In the genomic region with DNA sequence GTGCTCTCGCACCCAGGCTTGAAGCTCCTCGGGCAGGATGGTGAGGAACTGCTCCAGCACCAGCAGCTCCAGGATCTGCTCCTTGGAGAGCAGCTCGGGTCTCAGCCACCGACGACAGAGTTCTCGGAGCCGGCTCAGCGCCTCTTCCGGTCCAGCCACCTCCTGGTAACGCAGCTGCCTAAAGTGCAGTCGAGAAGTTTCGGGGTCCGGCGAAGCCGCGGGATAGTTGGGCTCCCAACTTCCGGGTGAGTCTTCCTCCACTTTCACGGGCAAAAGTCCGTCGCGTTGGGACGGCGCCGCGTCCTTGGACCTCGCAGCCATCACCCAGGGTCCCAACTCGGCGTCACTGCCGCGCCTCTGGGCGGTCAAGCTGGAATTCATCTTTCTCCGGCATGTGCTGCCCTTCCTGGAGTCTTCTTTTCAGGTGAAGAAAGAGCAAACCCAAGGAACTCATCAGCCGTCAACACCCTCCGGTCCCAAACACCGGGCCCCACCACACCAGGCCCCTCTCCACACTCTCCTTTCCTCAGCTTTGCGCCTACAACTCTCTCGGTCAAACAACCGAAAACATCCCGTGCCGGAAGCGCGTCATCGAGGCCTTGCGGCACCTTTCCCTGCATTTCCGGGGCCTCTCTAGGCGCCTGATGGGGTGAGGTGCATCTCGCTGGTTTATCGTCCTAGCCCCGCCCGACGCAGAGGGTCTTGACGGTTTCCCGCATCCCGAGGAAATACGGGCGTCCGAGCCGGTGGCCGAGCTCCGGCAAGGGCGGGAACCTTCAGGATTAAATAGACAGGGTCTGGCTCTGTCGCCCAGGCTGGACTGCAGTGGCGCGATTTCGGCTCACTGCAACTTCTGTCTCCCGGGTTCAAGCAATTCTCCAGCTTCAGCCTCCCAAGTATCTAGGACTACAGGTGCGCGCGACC, we compare ENCODE assay signal across 8 cellular contexts. TPM values are rescaled to one million over a fixed set of nuclear protein-coding genes. Genes with fewer than 3 reads are reported as not detected.
DNase-seq lines count a peak whose midpoint lies in the region; ATAC-seq and TF ChIP-seq lines count a peak whose summit lies in the region.

ZNF394 (minus strand) TSS at position 569 of the 924 bp plus-strand sequence; CDS start at position 381, 188 bp downstream.

- H3K4me3 Mint-ChIP-seq in T-cell: peak within 1 kb of the TSS; percentile 95 to 100 (median 97)

- DNase-seq in NCI-H1417 treated with DMSO at 0.1 percent for 48 hours (lab: John Stamatoyannopoulos, UW) (peak; percentile 50), T-cell (peak; percentile 80 to 96 (median 89)), cardiac septum (ENCODE audit: low spot score) (peak; percentile 97), tibial artery (peak; percentile 91 to 93)

- H3K9ac ChIP-seq in parathyroid adenoma: peak within 1 kb of the TSS; percentile 44

- TF ChIP-seq CTCF in parathyroid adenoma (IDR thresholded peaks at IDR 0.05) (no peak), tibial artery (IDR thresholded peaks at IDR 0.05) (no peak)

- H3K4me1 ChIP-seq in parathyroid adenoma (peaks cover 11% of the 10 kb centered on the region), tibial artery (peaks cover 0 to 36% (median 26%) of the 10 kb centered on the region in 4 donors)

- H3K9me3 Mint-ChIP-seq in T-cell: no peaks in the 10 kb centered on the region

- intact Hi-C loops in cardiac septum (cut with DNase I) (loop anchor here (1.0 to 2.0 kb wide), 2 partner anchors 28 to 53 kb away; partner anchors contain the start of genes FAM200A and ZNF789), tibial artery (cut with DNase I; ENCODE audit: low total_unique reads) (loop anchor here (5.0 kb wide), 2 partner anchors 33 to 57 kb away; partner anchors contain the start of genes ATP5MF and ZNF655)

- H3K9me3 ChIP-seq in parathyroid adenoma (ENCODE audit: control insufficient read depth, low read length): no peaks in the 10 kb centered on the region
- H3K9me3 ChIP-seq in tibial artery: peaks cover 0 to 2% (median under 1%) of the 10 kb centered on the region in 3 donors

- H3K27ac ChIP-seq in adipose tissue (ENCODE audit: low read depth, low read length) (peak within 1 kb of the TSS; percentile 95), parathyroid adenoma (peak within 1 kb of the TSS; percentile 80), tibial artery (peak within 1 kb of the TSS; percentile 95 to 97)

- H3K4me3 ChIP-seq in GM08714 (ENCODE audit: low read length): peak within 1 kb of the TSS; percentile 94
- H3K4me3 ChIP-seq in parathyroid adenoma (ENCODE audit: low read depth, low read length): peak within 1 kb of the TSS; percentile 99
- peak within 1 kb of the TSS; percentile 90 to 96 for H3K4me3 ChIP-seq in tibial artery

- peak within 1 kb of the TSS; percentile 97 to 99 for H3K27ac Mint-ChIP-seq in T-cell

- peak; percentile 49 for ATAC-seq in HG02642 (IDR thresholded peaks at IDR 0.05; ENCODE audit: poor library complexity, unreplicated experiment)
- ATAC-seq in T-cell (replicated peaks in 1 of 4): peak; percentile 43 to 49 (median 45)

- whole genome bisulfite sequencing in adipose tissue, 3 donors: 0 to 1% (median 1%) methylated on average over 69 of the region's 69 CpGs

- H3K4me1 Mint-ChIP-seq in T-cell: peaks cover 28 to 37% (median 29%) of the 10 kb centered on the region in 3 donors

- H2AFZ ChIP-seq in parathyroid adenoma: peak within 1 kb of the TSS; percentile 69

- H3K79me2 ChIP-seq in parathyroid adenoma: peaks cover 41% of the 10 kb centered on the region

- POLR2A ChIA-PET in T-cell (lab: Charles Lee): interaction anchor here (0.5 to 1.2 kb wide), 8 partner anchors 12 to 602 kb away, joined by 3 to 6 read pairs (median 3); partner anchors contain the start of gene ZNF655 (in 1 of the 2)

- H3K27me3 Mint-ChIP-seq in T-cell: no peaks in the 10 kb centered on the region

- H3K27me3 ChIP-seq in parathyroid adenoma (ENCODE audit: control insufficient read depth, insufficient read depth, low read length): no peaks in the 10 kb centered on the region
- H3K27me3 ChIP-seq in tibial artery: no peaks in the 10 kb centered on the region

- CTCF ChIA-PET in T-cell (lab: Charles Lee): interaction anchor here in 1 of 2 donors (0.8 kb wide), 1 partner anchor 117 kb away, joined by 3 read pairs; the partner anchor contains the start of gene ZSCAN25

- H3K4me2 ChIP-seq in parathyroid adenoma (ENCODE audit: low read length): peak within 1 kb of the TSS; percentile 95

- no peaks in the 10 kb centered on the region for H3K36me3 ChIP-seq in parathyroid adenoma (ENCODE audit: control insufficient read depth, insufficient read depth, low read length)
- peaks cover 18 to 36% (median 35%) of the 10 kb centered on the region in 3 donors for H3K36me3 ChIP-seq in tibial artery

- peaks cover 21% of the 10 kb centered on the region for H3K36me3 Mint-ChIP-seq in T-cell

RNA-seq across cellular contexts. Expression of gene ZNF394, which starts in this region (rescaled TPM):
- total RNA-seq in T-cell (100 to 1,000 TPM in 3 of 5 donors, 10 to 100 TPM in 2; 88.4 to 188 (median 104) TPM), cardiac septum (14.9 TPM)
- 10 to 100 TPM in 2 of 3 donors, 1 to 10 TPM in 1; 8.2 to 20.8 (median 15.2) TPM for polyA plus RNA-seq in adipose tissue

Comparison
In these comparisons a context has a peak if more than half of its experiments do, and no peak if none do; other contexts are left out.
1. Peak in every context shown above with its lines: DNase-seq, ATAC-seq, H3K4me3 ChIP-seq and H3K27ac ChIP-seq.